Comparison of ENCODE assay signal across 23 cellular contexts in the genomic region with DNA sequence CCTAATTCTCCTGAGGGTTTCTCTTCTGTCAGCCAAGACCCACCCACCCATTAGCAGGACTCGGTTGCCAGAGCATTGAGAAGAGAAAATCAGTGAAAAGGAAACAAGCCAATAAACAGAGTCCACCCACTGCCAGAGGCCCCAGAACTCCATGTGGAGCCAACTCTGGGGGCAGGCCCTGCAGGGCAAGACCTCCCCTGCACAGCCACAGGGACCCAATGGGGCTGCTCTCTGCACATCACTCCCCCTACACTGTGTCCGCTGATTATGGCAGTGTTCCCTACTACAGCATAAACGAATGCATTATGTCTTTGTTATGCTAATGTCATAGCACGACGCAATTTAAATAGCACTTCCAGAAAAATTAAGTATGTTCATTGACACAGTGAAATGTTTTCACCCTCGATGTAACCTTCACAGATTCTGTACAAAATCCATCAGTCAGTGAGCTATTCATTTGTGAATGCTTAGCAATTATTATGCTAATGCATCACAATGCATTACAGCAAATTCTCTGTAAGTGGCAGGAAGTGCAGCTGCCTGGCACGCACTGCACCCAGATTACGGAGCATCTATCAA. TPM values are rescaled to one million over a fixed set of nuclear protein-coding genes. Genes with fewer than 3 reads are reported as not detected.
DNase-seq lines count a peak whose midpoint lies in the region; ATAC-seq lines count a peak whose summit lies in the region.
"Had no signal": no experiment of that assay in that cellular context is flagged by ENCODE, and none has a peak within 500 bp of the region (broad histone marks: within the 10 kb centered on the region; RNA-seq: fewer than 3 reads in every experiment).

No MANE protein-coding gene starts in this region.

- 76% methylated on average over 8 of the region's 8 CpGs for WGBS in right cardiac atrium
- no CpG with 5 or more reads among the region's 8 CpGs for WGBS in trophoblast cell (ENCODE audit: extremely low coverage, insufficient coverage, insufficient read length)

- no peak overlapping the region for H3K4me2 ChIP-seq in trophoblast cell (ENCODE audit: low read length)
- H3K4me2 ChIP-seq: BLaER1 treated with 17β-estradiol and CSF1 and Interleukin-3, amounts not matched to agents 10 nM and 100 nM; GM23338 had no signal

- CTCF ChIA-PET in activated CD4-positive, alpha-beta T cell treated with anti-CD3 and anti-CD28 coated beads for 36 hours (lab: Charles Lee), result no interaction called here

- H3K4me1 Mint-ChIP-seq in activated CD4-positive, alpha-beta T cell treated with anti-CD3 and anti-CD28 coated beads for 36 hours, result no peaks in the 10 kb centered on the region
- H3K4me1 Mint-ChIP-seq: CD14-positive monocyte; CD8-positive, alpha-beta memory T cell had no signal

- no peaks in the 10 kb centered on the region for H3K9me3 ChIP-seq in right cardiac atrium (ENCODE audit: control insufficient read depth, low read length)
- peaks cover 4% of the 10 kb centered on the region for H3K9me3 ChIP-seq in trophoblast cell (ENCODE audit: insufficient read depth, low read depth, low read length)
- H3K9me3 ChIP-seq: BE2C had no signal

- no peaks in the 10 kb centered on the region for H3K36me3 Mint-ChIP-seq in activated CD4-positive, alpha-beta T cell treated with anti-CD3 and anti-CD28 coated beads for 36 hours (ENCODE audit: low read depth)
- H3K36me3 Mint-ChIP-seq: CD14-positive monocyte; CD8-positive, alpha-beta memory T cell had no signal

- no peak overlapping the region for H3K27ac Mint-ChIP-seq in activated CD4-positive, alpha-beta T cell treated with anti-CD3 and anti-CD28 coated beads for 36 hours
- H3K27ac Mint-ChIP-seq: CD4-positive, alpha-beta T cell; CD8-positive, alpha-beta memory T cell; GM23338; H9; HFFc6 had no signal

- no peak overlapping the region for H2BK12ac ChIP-seq in trophoblast cell (ENCODE audit: low read length)

- H3K4me3 ChIP-seq in right cardiac atrium (ENCODE audit: low read length) (no peak overlapping the region), trophoblast cell (ENCODE audit: low read depth, low read length) (no peak overlapping the region)
- H3K4me3 ChIP-seq: BLaER1 treated with 17β-estradiol and CSF1 and Interleukin-3, amounts not matched to agents 10 nM and 100 nM; GM12878; GM23338 had no signal

- POLR2A ChIA-PET in activated CD4-positive, alpha-beta T cell treated with anti-CD3 and anti-CD28 coated beads for 36 hours (lab: Charles Lee), result no interaction called here

- no peak overlapping the region for H4K8ac ChIP-seq in trophoblast cell (ENCODE audit: low read depth, low read length)

- no peaks in the 10 kb centered on the region for H3K79me2 ChIP-seq in trophoblast cell (ENCODE audit: control insufficient read depth, insufficient read depth, low read length, poor library complexity)

- H2BK5ac ChIP-seq in trophoblast cell (ENCODE audit: low read depth, low read length, poor library complexity), result no peak overlapping the region

- intact Hi-C loops in Right ventricle myocardium inferior (cut with DNase I), result no loop called here
- intact Hi-C loops in right cardiac atrium (cut with DNase I), result no loop called here
- intact Hi-C loops in activated CD4-positive, alpha-beta T cell treated with anti-CD3 and anti-CD28 coated beads for 36 hours (cut with DNase I, micrococcal nuclease), result no loop called here

- no peak overlapping the region for H3K23ac ChIP-seq in trophoblast cell (ENCODE audit: low read length)

- peaks cover 9% of the 10 kb centered on the region for H3K27me3 Mint-ChIP-seq in activated CD4-positive, alpha-beta T cell treated with anti-CD3 and anti-CD28 coated beads for 36 hours

- no peaks in the 10 kb centered on the region for H3K27me3 ChIP-seq in right cardiac atrium (ENCODE audit: control insufficient read depth, insufficient read depth)
- H3K27me3 ChIP-seq in trophoblast cell (ENCODE audit: insufficient read depth, low read length), result no peaks in the 10 kb centered on the region
- H3K27me3 ChIP-seq: BE2C; BLaER1 treated with 17β-estradiol and CSF1 and Interleukin-3, amounts not matched to agents 10 nM and 100 nM had no signal

- peaks cover 6% of the 10 kb centered on the region for H3K9me3 Mint-ChIP-seq in activated CD4-positive, alpha-beta T cell treated with anti-CD3 and anti-CD28 coated beads for 36 hours (ENCODE audit: low read depth)
- H3K9me3 Mint-ChIP-seq: CD4-positive, alpha-beta T cell; CD8-positive, alpha-beta memory T cell had no signal

- no peaks in the 10 kb centered on the region for H3K4me1 ChIP-seq in right cardiac atrium (ENCODE audit: control insufficient read depth, insufficient read depth, low read length)
- peaks cover 0 to 8% of the 10 kb centered on the region in 2 experiments for H3K4me1 ChIP-seq in trophoblast cell (ENCODE audit: control insufficient read depth in 1 of 2, insufficient read depth in 2 of 2, low read length in 2 of 2)
- H3K4me1 ChIP-seq: BE2C had no signal

- peak overlapping the region; percentile 63 for H3K9ac ChIP-seq in trophoblast cell (ENCODE audit: low read length)
- H3K9ac ChIP-seq: BLaER1 treated with 17β-estradiol and CSF1 and Interleukin-3, amounts not matched to agents 10 nM and 100 nM had no signal

- no peak overlapping the region for H2AK5ac ChIP-seq in trophoblast cell (ENCODE audit: low read length)

- no peak overlapping the region for H3K18ac ChIP-seq in trophoblast cell (ENCODE audit: low read length)

- no peak overlapping the region for H3K4me3 Mint-ChIP-seq in activated CD4-positive, alpha-beta T cell treated with anti-CD3 and anti-CD28 coated beads for 36 hours
- H3K4me3 Mint-ChIP-seq: CD14-positive monocyte; CD4-positive, alpha-beta T cell; CD8-positive, alpha-beta memory T cell; GM23338; H9; HFFc6 had no signal

- H3K14ac ChIP-seq in trophoblast cell (ENCODE audit: low read length), result no peak overlapping the region

- ATAC-seq in Right ventricle myocardium inferior (no peak), right cardiac atrium (no peak)
- no peak for ATAC-seq in activated CD4-positive, alpha-beta T cell treated with anti-CD3 and anti-CD28 coated beads for 36 hours
- ATAC-seq: GM12878, GM23338 had no signal

- DNase-seq in Right ventricle myocardium inferior (ENCODE audit: missing footprints), result peak; percentile 2
- no peak for DNase-seq in right cardiac atrium
- DNase-seq in NCI-H69 (lab: John Stamatoyannopoulos, UW), result peak; percentile 30
- DNase-seq in trophoblast cell, result no peak
- no peak for DNase-seq in activated CD4-positive, alpha-beta T cell treated with anti-CD3 and anti-CD28 coated beads for 36 hours
- DNase-seq in activated CD8-positive, alpha-beta memory T cell treated with anti-CD3 and anti-CD28 coated beads, Interleukin-2, amount 50 U/mL, for 48 hours, result no peak
- DNase-seq: ACHN; AML-193; BE2C; CD4-positive, alpha-beta T cell; CD8-positive, alpha-beta memory T cell; DMS 273 treated with DMSO at 0.1 percent for 48 hours; DMS79; EL; GDM1; H9; HFFc6 had no signal

- H3K27ac ChIP-seq in right cardiac atrium (ENCODE audit: low read length) (no peak overlapping the region), trophoblast cell (ENCODE audit: low read depth, low read length) (no peak overlapping the region)
- H3K27ac ChIP-seq: 22Rv1; BLaER1 treated with 17β-estradiol and CSF1 and Interleukin-3, amounts not matched to agents 10 nM and 100 nM had no signal

- no peaks in the 10 kb centered on the region for H3K36me3 ChIP-seq in trophoblast cell (ENCODE audit: control insufficient read depth in 1 of 2, insufficient read depth in 2 of 2, low read length in 2 of 2)
- H3K36me3 ChIP-seq: BE2C; BLaER1 treated with 17β-estradiol and CSF1 and Interleukin-3, amounts not matched to agents 10 nM and 100 nM had no signal

- H4K91ac ChIP-seq in trophoblast cell (ENCODE audit: low read depth, low read length), result no peak overlapping the region

- H2AFZ ChIP-seq in trophoblast cell (ENCODE audit: insufficient read depth, low read length, poor library complexity), result no peak overlapping the region
- H2AFZ ChIP-seq: GM23338 had no signal

- H3K4ac ChIP-seq in trophoblast cell (ENCODE audit: low read depth, low read length), result no peak overlapping the region

- H4K12ac ChIP-seq in trophoblast cell (ENCODE audit: low read depth, low read length), result no peak overlapping the region

- H3K79me1 ChIP-seq in trophoblast cell (ENCODE audit: low read length), result no peaks in the 10 kb centered on the region

- H2BK120ac ChIP-seq in trophoblast cell (ENCODE audit: insufficient read depth, low read length, poor library complexity), result no peak overlapping the region

RNA-seq across cellular contexts. Expression of gene GRIK3, which starts 56.5 kb away (rescaled TPM):
- total RNA-seq in Right ventricle myocardium inferior, result 0.65 TPM
- total RNA-seq in right cardiac atrium, result 1 to 10 TPM in 3 of 4 donors, under 1 TPM in 1; 0.95 to 1.8 (median 1.6) TPM
- 1.6 TPM for polyA plus RNA-seq in right cardiac atrium
- polyA plus RNA-seq in trophoblast cell (2013), result 0.01 TPM in 1 of 2 replicates, not detected in the other
- total RNA-seq in activated CD4-positive, alpha-beta T cell treated with anti-CD3 and anti-CD28 coated beads for 36 hours, result not detected
- total RNA-seq: CD4-positive, alpha-beta T cell; CD8-positive, alpha-beta memory T cell; GM12878; H4; HFFc6 had no signal
- polyA plus RNA-seq: CD14-positive monocyte; CD8-positive, alpha-beta memory T cell; GM12878 had no signal

Comparison
In these comparisons a context has a peak if more than half of its experiments do, and no peak if none do; other contexts are left out.
1. DNase-seq: peak in Right ventricle myocardium inferior (single experiment) and NCI-H69 (single experiment); none in right cardiac atrium (0 of 3), trophoblast cell (0 of 2), activated CD4-positive, alpha-beta T cell treated with anti-CD3 and anti-CD28 coated beads for 36 hours (single experiment) and activated CD8-positive, alpha-beta memory T cell treated with anti-CD3 and anti-CD28 coated beads, Interleukin-2, amount 50 U/mL, for 48 hours (single experiment).